In genomic region chr13:114143806-114144605, GRCh38 we compare ENCODE assay signal across 10 cellular contexts. TPM values are rescaled to one million over a fixed set of nuclear protein-coding genes. Genes with fewer than 3 reads are reported as not detected.
DNase-seq lines count a peak whose midpoint lies in the region; ATAC-seq, FAIRE-seq and TF ChIP-seq lines count a peak whose summit lies in the region.
"Had no signal": no experiment of that assay in that cellular context is flagged by ENCODE, and none has a peak within 500 bp of the region (broad histone marks: within the 10 kb centered on the region; RNA-seq: fewer than 3 reads in every experiment).

No MANE protein-coding gene starts in this region.

- TF ChIP-seq CTCF in MCF 10A (IDR thresholded peaks at IDR 0.05; ENCODE audit: unreplicated experiment) (no peak), OCI-LY1 (IDR thresholded peaks at IDR 0.05; ENCODE audit: low read length) (peak; percentile 93), GM12878 (IDR thresholded peaks at IDR 0.05 in 2 of 3, conservative IDR thresholded peaks at IDR 0.05 in 1 of 3; ENCODE audit: control insufficient read depth in 2 of 3, extremely low read depth in 1 of 3, insufficient read depth in 1 of 3, low read depth in 3 of 3, low read length in 3 of 3) (peak; percentile 49 to 70 (median 69)), sigmoid colon (IDR thresholded peaks at IDR 0.05) (no peak)

- POLR2A ChIA-PET in MCF 10A (lab: Yijun Ruan, JAX) (interaction anchor here (1.1 kb wide), 1 partner anchor 79 kb away, joined by 3 read pairs; no protein-coding TSS in a partner anchor), GM12878 (lab: Charles Lee) (interaction anchor here (0.6 kb wide), 1 partner anchor 190 kb away, joined by 4 read pairs; no protein-coding TSS in a partner anchor)

- H3K9me3 ChIP-seq in OCI-LY1 (ENCODE audit: low read length) (no peaks in the 10 kb centered on the region), GM12878 (replicated peaks; ENCODE audit: control insufficient read depth, insufficient read depth, low read length) (no peaks in the 10 kb centered on the region), sigmoid colon (no peaks in the 10 kb centered on the region)
- H3K9me3 ChIP-seq: left lung, thoracic aorta had no signal

- RAD21 ChIA-PET in GM12878 (lab: Charles Lee; ENCODE audit: unreplicated experiment): interaction anchor here (1.4 kb wide), 1 partner anchor 82 kb away, joined by 3 read pairs; no protein-coding TSS in a partner anchor

- H2AFZ ChIP-seq in OCI-LY1 (ENCODE audit: low read length) (no peak overlapping the region), GM12878 (ENCODE audit: control insufficient read depth, low read depth, low read length) (no peak overlapping the region)

- H3K36me3 Mint-ChIP-seq in MCF 10A (ENCODE audit: insufficient read depth, unreplicated experiment): no peaks in the 10 kb centered on the region

- H3K4me2 ChIP-seq in OCI-LY1 (ENCODE audit: low read length): peak overlapping the region; percentile 40; the same call in 1 of the 2 replicates
- H3K4me2 ChIP-seq in GM12878 (ENCODE audit: control insufficient read depth, insufficient read depth): no peak overlapping the region

- no peaks in the 10 kb centered on the region for H3K9me3 Mint-ChIP-seq in MCF 10A (ENCODE audit: unreplicated experiment)

- no peak overlapping the region for H3K4me3 ChIP-seq in OCI-LY1 (ENCODE audit: low read depth, low read length, poor library complexity, severe bottlenecking)
- H3K4me3 ChIP-seq in GM12878: no peak overlapping the region
- no peak overlapping the region for H3K4me3 ChIP-seq in sigmoid colon
- H3K4me3 ChIP-seq: left lung, thoracic aorta had no signal

- BruUV-seq in MCF 10A (replicated peaks; lab: Mats Ljungman, UMichigan) (no TSS peak), GM12878 (replicated peaks; lab: Mats Ljungman, UMichigan) (no TSS peak)

- H3K79me2 ChIP-seq in OCI-LY1 (ENCODE audit: insufficient read depth, low read length): no peaks in the 10 kb centered on the region
- H3K79me2 ChIP-seq in GM12878 (ENCODE audit: control insufficient read depth, insufficient read depth, low read length): no peaks in the 10 kb centered on the region

- FAIRE-seq in GM12878 (lab: Jason Lieb, UNC): no peak

- intact Hi-C loops in MCF 10A (cut with micrococcal nuclease): no loop called here
- intact Hi-C loops in GM12878 (cut with micrococcal nuclease; ENCODE audit: unreplicated experiment): loop anchor here (1.0 to 10.0 kb wide), 2 partner anchors 82 to 329 kb away; no protein-coding TSS in a partner anchor
- intact Hi-C loops in sigmoid colon (cut with DNase I): no loop called here

- peak; percentile 59 to 72 for DNase-seq in T47D (ENCODE audit: low read depth in 1 of 2, low spot score in 1 of 2)
- DNase-seq in MCF 10A (ENCODE audit: unreplicated experiment): no peak
- DNase-seq in GM12878 (ENCODE audit: low read depth, low spot score): no peak
- DNase-seq in sigmoid colon: peak; percentile 48
- DNase-seq in foreskin melanocyte: no peak
- DNase-seq in GDM1 (lab: John Stamatoyannopoulos, UW): no peak
- DNase-seq in SW 1271 (lab: John Stamatoyannopoulos, UW): no peak

- no peak for TF ChIP-seq EP300 in GM12878 (IDR thresholded peaks at IDR 0.05; ENCODE audit: borderline replicate concordance in 1 of 2, control insufficient read depth in 1 of 2, low read depth in 2 of 2, low read length in 2 of 2)
- TF ChIP-seq EP300 in sigmoid colon (IDR thresholded peaks at IDR 0.05): no peak

- H3K4me1 ChIP-seq in OCI-LY1 (ENCODE audit: insufficient read depth, low read length, severe bottlenecking) (peaks cover 67% of the 10 kb centered on the region), GM12878 (ENCODE audit: control insufficient read depth, insufficient read depth, low read length) (peaks cover 52% of the 10 kb centered on the region), sigmoid colon (no peaks in the 10 kb centered on the region)

- peaks cover 10% of the 10 kb centered on the region for H3K27me3 Mint-ChIP-seq in MCF 10A (ENCODE audit: insufficient read depth, unreplicated experiment)

- H3K27ac ChIP-seq in OCI-LY1 (ENCODE audit: low read depth, low read length, poor library complexity, severe bottlenecking) (peak overlapping the region; percentile 58), GM12878 (ENCODE audit: control insufficient read depth, insufficient read depth) (no peak overlapping the region), sigmoid colon (peak overlapping the region in 1 of 4 donors; percentile 56)
- H3K27ac ChIP-seq: thoracic aorta had no signal

- peak; percentile 48 for TF ChIP-seq RAD21 in GM12878 (IDR thresholded peaks at IDR 0.05; ENCODE audit: insufficient read depth, low read depth, low read length)

- CTCF ChIA-PET in MCF 10A (lab: Yijun Ruan, JAX) (interaction anchor here (0.6 kb wide), 1 partner anchor 16 kb away, joined by 3 read pairs; no protein-coding TSS in a partner anchor), GM12878 (lab: Yijun Ruan, JAX) (interaction anchor here (1.4 to 1.9 kb wide), 4 partner anchors 78 to 82 kb away, joined by 3 to 8 read pairs (median 5); no protein-coding TSS in a partner anchor)

- H4K20me1 ChIP-seq in OCI-LY1 (ENCODE audit: insufficient read depth, low read length) (no peaks in the 10 kb centered on the region), GM12878 (ENCODE audit: control insufficient read depth, insufficient read depth) (no peaks in the 10 kb centered on the region)

- no peaks in the 10 kb centered on the region for H3K4me1 Mint-ChIP-seq in MCF 10A (ENCODE audit: insufficient read depth, unreplicated experiment)

- H3K27ac Mint-ChIP-seq in MCF 10A (ENCODE audit: low read depth, unreplicated experiment): no peak overlapping the region

- H3K27me3 ChIP-seq in OCI-LY1 (ENCODE audit: insufficient read depth, low read length): peaks cover 6% of the 10 kb centered on the region; the same call in 1 of the 2 replicates
- no peaks in the 10 kb centered on the region for H3K27me3 ChIP-seq in GM12878 (replicated peaks in 1 of 2; ENCODE audit: control insufficient read depth in 2 of 2, insufficient read depth in 2 of 2, low read length in 1 of 2)
- H3K27me3 ChIP-seq in sigmoid colon: no peaks in the 10 kb centered on the region

- no peaks in the 10 kb centered on the region for H3K9me2 ChIP-seq in OCI-LY1 (ENCODE audit: low read depth, low read length)

- SMC1A ChIA-PET in GM12878 (lab: Charles Lee; ENCODE audit: uncharacterized antibody, unreplicated experiment): interaction anchor here (1.0 to 1.3 kb wide), 3 partner anchors 18 to 81 kb away, joined by 3 read pairs; no protein-coding TSS in a partner anchor

- H3K9ac ChIP-seq in OCI-LY1 (ENCODE audit: low read length): peak overlapping the region; percentile 5; the same call in 1 of the 2 replicates
- no peak overlapping the region for H3K9ac ChIP-seq in GM12878 (ENCODE audit: control insufficient read depth, insufficient read depth, low read length)

- no peaks in the 10 kb centered on the region for H3F3A ChIP-seq in OCI-LY1 (ENCODE audit: insufficient read depth, low read length)

- peak; percentile 91 for ATAC-seq in GM12878

- H3K36me3 ChIP-seq in OCI-LY1 (ENCODE audit: insufficient read depth, low read length): no peaks in the 10 kb centered on the region
- no peaks in the 10 kb centered on the region for H3K36me3 ChIP-seq in GM12878 (ENCODE audit: control insufficient read depth in 2 of 2, insufficient read depth in 2 of 2, low read length in 1 of 2)
- H3K36me3 ChIP-seq in sigmoid colon: no peaks in the 10 kb centered on the region
- H3K36me3 ChIP-seq: left lung, thoracic aorta had no signal

- 41% methylated on average over 24 of the region's 24 CpGs for WGBS in GM12878 (ENCODE audit: insufficient coverage, insufficient replicate concordance, low lambda C conversion rate, missing lambda C conversion rate)
- WGBS in sigmoid colon, 2 donors: 65% methylated on average over 24 of the region's 24 CpGs

- H3K4me3 Mint-ChIP-seq in MCF 10A (ENCODE audit: unreplicated experiment): no peak overlapping the region

- TF ChIP-seq POLR2A in GM12878 (IDR thresholded peaks at IDR 0.05; ENCODE audit: low read depth, low read length) (no peak), sigmoid colon (IDR thresholded peaks at IDR 0.05) (no peak)

- in situ Hi-C loops in T47D (cut with HindIII; ENCODE audit: low pct_unique_long_range_greater_than_20kb, low sequenced_read_pairs) (no loop called here), GM12878 (cut with MboI) (no loop called here)

RNA-seq across cellular contexts. Expression of gene RASA3, which starts 11.6 kb away (rescaled TPM):
- total RNA-seq in MCF 10A (2022): 9.1 and 12.1 TPM in 2 replicates
- 26.7 and 27.7 TPM in 2 replicates for total RNA-seq in GM12878 (2013; cell fraction: nucleolus; rRNA removed)
- total RNA-seq in GM12878 (2014; rRNA removed): 18.2 and 19.1 TPM in 2 replicates
- total RNA-seq in GM12878 (2014; rRNA removed; fragmentation: Illumina TruSeq; extraction: Trizol): 14.6 and 16.6 TPM in 2 replicates
- total RNA-seq in GM12878 (2021): 29.4 and 33.9 TPM in 2 replicates
- 6.4 TPM for polyA plus RNA-seq in GM12878 (2011; ENCODE audit: low read depth)
- polyA plus RNA-seq in GM12878 (2011; rRNA removed): 10.5 and 15.0 TPM in 2 replicates
- polyA plus RNA-seq in GM12878 (2011; cell fraction: cytosol; rRNA removed): 15.9 and 18.4 TPM in 2 replicates
- 30.3 and 33.9 TPM in 2 replicates for polyA plus RNA-seq in GM12878 (2011; cell fraction: nucleus; rRNA removed)
- 13.9 and 16.8 TPM in 2 replicates for polyA plus RNA-seq in GM12878 (2012)
- 13.8 and 19.8 TPM in 2 replicates for polyA plus RNA-seq in GM12878 (2014; fragmentation: Illumina TruSeq; extraction: Trizol)
- 1 to 10 TPM in 1 of 2 experiments, under 1 TPM in 1; 0.79 to 2.1 TPM for polyA plus RNA-seq in GM12878 (2014; fragmentation: Nextera tagmentation; extraction: Ambion mirVana)
- polyA plus RNA-seq in GM12878 (2014; rRNA removed): 28.5 and 29.0 TPM in 2 replicates
- polyA plus RNA-seq in GM12878 (2016; fragmentation: Nextera tagmentation; extraction: Ambion mirVana): 10 to 100 TPM; 16.5 to 18.6 TPM
- polyA minus RNA-seq in GM12878 (2011; rRNA and poly(A)+ RNA removed): 11.9 and 19.9 TPM in 2 replicates
- polyA minus RNA-seq in GM12878 (2011; cell fraction: cytosol; rRNA and poly(A)+ RNA removed): 7.7 and 7.9 TPM in 2 replicates
- 7.3 and 11.3 TPM in 2 replicates for polyA minus RNA-seq in GM12878 (2011; cell fraction: nucleus; rRNA and poly(A)+ RNA removed)
- 10 to 100 TPM; 15.0 to 22.4 (median 17.8) TPM for total RNA-seq in sigmoid colon
- 10 to 100 TPM in 1 of 3 donors, 1 to 10 TPM in 2; 4.2 to 16.9 (median 5.4) TPM for polyA plus RNA-seq in sigmoid colon

RNA-seq across cellular contexts. Expression of gene CFAP97D2, which starts 35.1 kb away (rescaled TPM):
- total RNA-seq in MCF 10A (2022): not detected in 2 replicates
- not detected in 2 replicates for total RNA-seq in GM12878 (2013; cell fraction: nucleolus; rRNA removed)
- total RNA-seq in GM12878 (2014; rRNA removed): not detected in 2 replicates
- total RNA-seq in GM12878 (2014; rRNA removed; fragmentation: Illumina TruSeq; extraction: Trizol): not detected in 2 replicates
- not detected in 2 replicates for total RNA-seq in GM12878 (2021)
- not detected for polyA plus RNA-seq in GM12878 (2011; ENCODE audit: low read depth)
- polyA plus RNA-seq in GM12878 (2011; rRNA removed): not detected in 2 replicates
- not detected in 2 replicates for polyA plus RNA-seq in GM12878 (2011; cell fraction: cytosol; rRNA removed)
- not detected in 2 replicates for polyA plus RNA-seq in GM12878 (2011; cell fraction: nucleus; rRNA removed)
- polyA plus RNA-seq in GM12878 (2012): not detected in 2 replicates
- not detected in 2 replicates for polyA plus RNA-seq in GM12878 (2014; fragmentation: Illumina TruSeq; extraction: Trizol)
- polyA plus RNA-seq in GM12878 (2014; fragmentation: Nextera tagmentation; extraction: Ambion mirVana): not detected
- polyA plus RNA-seq in GM12878 (2014; rRNA removed): not detected in 2 replicates
- not detected for polyA plus RNA-seq in GM12878 (2016; fragmentation: Nextera tagmentation; extraction: Ambion mirVana)
- not detected in 2 replicates for polyA minus RNA-seq in GM12878 (2011; rRNA and poly(A)+ RNA removed)
- polyA minus RNA-seq in GM12878 (2011; cell fraction: cytosol; rRNA and poly(A)+ RNA removed): not detected in 2 replicates
- polyA minus RNA-seq in GM12878 (2011; cell fraction: nucleus; rRNA and poly(A)+ RNA removed): not detected in 2 replicates
- total RNA-seq in sigmoid colon: not detected
- under 1 TPM in 1 of 3 donors, not detected in 2; 0.04 TPM for polyA plus RNA-seq in sigmoid colon
- total RNA-seq: thoracic aorta had no signal

Comparison
In these comparisons a context has a peak if more than half of its experiments do, and no peak if none do; other contexts are left out.
1. DNase-seq: peak in T47D (2 of 2) and sigmoid colon (single experiment); none in MCF 10A (single experiment), GM12878 (single experiment), foreskin melanocyte (single experiment), GDM1 (single experiment) and SW 1271 (0 of 2).
2. CTCF ChIP-seq: peak in OCI-LY1 (single experiment) and GM12878 (3 of 3); none in MCF 10A (single experiment) and sigmoid colon (0 of 4).